14 cellular contexts compared by ENCODE assay signal in the genomic region with DNA sequence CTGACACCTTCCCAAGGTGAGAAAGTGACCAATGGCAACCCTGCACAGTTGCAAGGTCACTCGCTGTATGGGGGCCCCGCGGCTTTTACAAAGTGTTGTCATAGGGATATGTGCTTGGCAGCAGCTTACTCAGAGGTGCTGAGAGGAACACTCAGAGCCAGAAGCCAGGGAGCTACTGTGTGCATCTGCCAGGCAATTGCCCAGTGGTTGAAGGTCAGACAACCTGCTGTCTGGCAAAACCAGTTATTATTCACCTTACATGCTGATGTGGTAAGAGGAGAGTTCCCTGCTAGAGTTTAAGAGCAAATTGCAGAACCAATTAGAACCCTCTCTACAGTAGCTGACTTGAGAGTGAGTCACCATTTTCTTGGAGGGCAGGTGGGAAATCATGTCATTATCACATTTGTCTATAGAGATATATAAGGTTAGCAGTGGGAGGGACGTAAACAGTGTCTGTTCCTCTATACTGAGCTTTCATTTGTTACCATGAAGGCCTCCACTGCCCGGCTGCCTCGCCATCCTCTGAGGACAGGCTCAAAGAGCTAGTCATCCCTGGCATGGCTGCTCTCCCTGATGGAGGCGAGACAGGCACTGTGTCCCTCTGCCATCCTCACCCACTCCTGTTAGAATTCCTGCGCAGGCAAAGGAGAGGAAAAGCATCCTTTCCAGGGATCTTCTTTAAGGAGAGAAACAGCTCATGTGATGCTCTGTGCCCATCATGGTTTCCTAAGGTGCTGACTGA.
A peak's percentile ranks its signal among the peaks of the same experiment; 100 is the strongest.
DNase-seq lines count a peak whose midpoint lies in the region; ATAC-seq, FAIRE-seq and TF ChIP-seq lines count a peak whose summit lies in the region.
"Had no signal": no experiment of that assay in that cellular context is flagged by ENCODE, and none has a peak within 500 bp of the region (broad histone marks: within the 10 kb centered on the region; RNA-seq: fewer than 3 reads in every experiment).

No MANE protein-coding gene starts in this region.

- H3K4me1 ChIP-seq in ascending aorta: peaks cover 0 to 12% of the 10 kb centered on the region in 2 donors
- no peaks in the 10 kb centered on the region for H3K4me1 ChIP-seq in HepG2 (ENCODE audit: insufficient read depth, low read length)

- no peak overlapping the region for H3K4me2 ChIP-seq in HepG2 (ENCODE audit: low read depth, low read length)

- H3K27me3 Mint-ChIP-seq in activated T-helper 2 cell treated with anti-CD3 and anti-CD28 coated beads, Interferon-gamma antibody, Interleukin-2, Interleukin-4, amounts not matched to agents 10 μg/mL and 5 μg/mL and 100 μg/mL, durations not matched to agents 14 hours and 24 hours and 36 hours (ENCODE audit: low read depth): no peaks in the 10 kb centered on the region
- H3K27me3 Mint-ChIP-seq: T-helper 17 cell had no signal

- TF ChIP-seq EP300 in HepG2 (IDR thresholded peaks at IDR 0.05; ENCODE audit: low read depth in 2 of 2, low read length in 2 of 2) (no peak), HepG2 (CRISPR knock-in tag; IDR thresholded peaks at IDR 0.05; ENCODE audit: borderline replicate concordance) (no peak)

- FAIRE-seq in HepG2 (lab: Jason Lieb, UNC): no peak
- FAIRE-seq: G401.6 had no signal

- no peak overlapping the region for H3K27ac Mint-ChIP-seq in activated T-helper 2 cell treated with anti-CD3 and anti-CD28 coated beads, Interferon-gamma antibody, Interleukin-2, Interleukin-4, amounts not matched to agents 10 μg/mL and 5 μg/mL and 100 μg/mL, durations not matched to agents 14 hours and 24 hours and 36 hours
- H3K27ac Mint-ChIP-seq: endodermal cell, natural killer cell had no signal

- no peak for TF ChIP-seq RAD21 in HepG2 (CRISPR knock-in tag; IDR thresholded peaks at IDR 0.05)

- no TSS peak for BruUV-seq in HepG2 (replicated peaks; lab: Mats Ljungman, UMichigan)

- WGBS in HepG2 (ENCODE audit: low lambda C conversion rate): 95% methylated on average over 8 of the region's 8 CpGs

- no peaks in the 10 kb centered on the region for H3K79me2 ChIP-seq in HepG2 (ENCODE audit: insufficient read depth, low read length)

- H3K4me3 Mint-ChIP-seq in activated T-helper 2 cell treated with anti-CD3 and anti-CD28 coated beads, Interferon-gamma antibody, Interleukin-2, Interleukin-4, amounts not matched to agents 10 μg/mL and 5 μg/mL and 100 μg/mL, durations not matched to agents 14 hours and 24 hours and 36 hours (ENCODE audit: low read depth): no peak overlapping the region
- H3K4me3 Mint-ChIP-seq: endodermal cell, natural killer cell, T-helper 17 cell had no signal

- DNase-seq in EH (ENCODE audit: low read depth): peak; percentile 15
- DNase-seq in HT1080 (ENCODE audit: low read depth): peak; percentile 53
- DNase-seq in ascending aorta (ENCODE audit: low spot score in 2 of 2): peak in 1 of 2 donors; percentile 58
- DNase-seq in iris pigment epithelial cell (ENCODE audit: low read depth): peak; percentile 28
- DNase-seq in HepG2 (ENCODE audit: low spot score): no peak
- DNase-seq in activated T-helper 2 cell treated with anti-CD3 and anti-CD28 coated beads, Interferon-gamma antibody, Interleukin-2, Interleukin-4, amounts not matched to agents 10 μg/mL and 5 μg/mL and 100 μg/mL, durations not matched to agents 14 hours and 24 hours and 36 hours (ENCODE audit: low spot score): no peak
- DNase-seq in GM19240 (ENCODE audit: insufficient read length, low spot score): no peak
- DNase-seq: endodermal cell, GOT3, natural killer cell, T-helper 17 cell had no signal

- H3K4me3 ChIP-seq in ascending aorta (no peak overlapping the region), HepG2 (replicated peaks in 1 of 3; ENCODE audit: insufficient read depth in 1 of 3, low read depth in 2 of 3, low read length in 3 of 3) (no peak overlapping the region)

- H3K27me3 ChIP-seq in ascending aorta (no peaks in the 10 kb centered on the region), HepG2 (ENCODE audit: control insufficient read depth in 1 of 2, insufficient read depth in 2 of 2, low read length in 2 of 2) (no peaks in the 10 kb centered on the region)

- TF ChIP-seq CTCF in ascending aorta (IDR thresholded peaks at IDR 0.05) (no peak), HepG2 (CRISPR knock-in tag; IDR thresholded peaks at IDR 0.05) (no peak)

- H3K9me3 Mint-ChIP-seq in activated T-helper 2 cell treated with anti-CD3 and anti-CD28 coated beads, Interferon-gamma antibody, Interleukin-2, Interleukin-4, amounts not matched to agents 10 μg/mL and 5 μg/mL and 100 μg/mL, durations not matched to agents 14 hours and 24 hours and 36 hours: no peaks in the 10 kb centered on the region
- H3K9me3 Mint-ChIP-seq: endodermal cell, natural killer cell had no signal

- in situ Hi-C loops in HepG2 (cut with HindIII; ENCODE audit: extremely low pct_ligation_motif_present, low pct_unique_long_range_greater_than_20kb): no loop called here

- POLR2A ChIA-PET in HepG2 (lab: Yijun Ruan, JAX): no interaction called here

- H3K36me3 Mint-ChIP-seq in activated T-helper 2 cell treated with anti-CD3 and anti-CD28 coated beads, Interferon-gamma antibody, Interleukin-2, Interleukin-4, amounts not matched to agents 10 μg/mL and 5 μg/mL and 100 μg/mL, durations not matched to agents 14 hours and 24 hours and 36 hours (ENCODE audit: low read depth): peaks cover 44% of the 10 kb centered on the region

- H3K9me3 ChIP-seq in ascending aorta (no peaks in the 10 kb centered on the region), HepG2 (ENCODE audit: low read length) (no peaks in the 10 kb centered on the region)

- intact Hi-C loops in ascending aorta (cut with DNase I) (loop anchor here (2.0 kb wide), 1 partner anchor 16 kb away; no protein-coding TSS in a partner anchor), HepG2 (cut with micrococcal nuclease; ENCODE audit: unreplicated experiment) (no loop called here)
- intact Hi-C loops in activated T-helper 2 cell treated with anti-CD3 and anti-CD28 coated beads, Interferon-gamma antibody, Interleukin-2, Interleukin-4, amounts not matched to agents 10 μg/mL and 5 μg/mL and 100 μg/mL, durations not matched to agents 14 hours and 24 hours and 36 hours (cut with micrococcal nuclease): loop anchor here (1.0 to 10.0 kb wide), 2 partner anchors 8 to 864 kb away; no protein-coding TSS in a partner anchor

- H3K9ac ChIP-seq in HepG2 (ENCODE audit: insufficient read depth, low read depth, low read length): no peak overlapping the region

- H3K27ac ChIP-seq in ascending aorta (peak overlapping the region; percentile 27 to 76), HepG2 (ENCODE audit: extremely low read length, insufficient read depth, low read length) (no peak overlapping the region)
- H3K27ac ChIP-seq: C4-2B had no signal

- CTCF ChIA-PET in HepG2 (lab: Yijun Ruan, JAX; ENCODE audit: low intra/inter-chr PET ratio, low total read pairs): no interaction called here

- H3K36me3 ChIP-seq in ascending aorta: peaks cover 18 to 37% of the 10 kb centered on the region in 2 donors
- peaks cover 7 to 14% of the 10 kb centered on the region in 2 experiments; a peak in 4 of 5 replicates for H3K36me3 ChIP-seq in HepG2 (replicated peaks in 1 of 2; ENCODE audit: control insufficient read depth in 1 of 2, insufficient read depth in 2 of 2, low read length in 2 of 2)

- no peak for ATAC-seq in HepG2
- no peak for ATAC-seq in HG03280 (IDR thresholded peaks at IDR 0.05; ENCODE audit: unreplicated experiment)
- ATAC-seq: T-helper 17 cell had no signal

- no peak overlapping the region for H2AFZ ChIP-seq in HepG2 (ENCODE audit: low read length)

- no peaks in the 10 kb centered on the region for H4K20me1 ChIP-seq in HepG2 (ENCODE audit: insufficient read depth, low read length)

- peaks cover 23% of the 10 kb centered on the region for H3K4me1 Mint-ChIP-seq in activated T-helper 2 cell treated with anti-CD3 and anti-CD28 coated beads, Interferon-gamma antibody, Interleukin-2, Interleukin-4, amounts not matched to agents 10 μg/mL and 5 μg/mL and 100 μg/mL, durations not matched to agents 14 hours and 24 hours and 36 hours (ENCODE audit: low read depth)
- H3K4me1 Mint-ChIP-seq: endodermal cell had no signal

- TF ChIP-seq POLR2A in HepG2 (IDR thresholded peaks at IDR 0.05; ENCODE audit: insufficient read depth in 1 of 2, low read depth in 2 of 2, low read length in 2 of 2): no peak

TF ChIP-seq in HepG2, 621 proteins besides CTCF, POLR2A, EP300 and RAD21 (continues in another document):
- no peak for TF ChIP-seq ZNF770 (CRISPR knock-in tag; IDR thresholded peaks at IDR 0.05)
- TF ChIP-seq ZUFSP (CRISPR knock-in tag; IDR thresholded peaks at IDR 0.05; ENCODE audit: borderline replicate concordance): no peak
- no peak for TF ChIP-seq SMARCE1 (IDR thresholded peaks at IDR 0.05; ENCODE audit: borderline replicate concordance)

Comparison
In these comparisons a context has a peak if more than half of its experiments do, and no peak if none do; other contexts are left out.
1. DNase-seq: peak in EH (single experiment), HT1080 (single experiment) and iris pigment epithelial cell (single experiment); none in HepG2 (single experiment), activated T-helper 2 cell treated with anti-CD3 and anti-CD28 coated beads, Interferon-gamma antibody, Interleukin-2, Interleukin-4, amounts not matched to agents 10 μg/mL and 5 μg/mL and 100 μg/mL, durations not matched to agents 14 hours and 24 hours and 36 hours (single experiment) and GM19240 (single experiment).